1 cellular context compared by ENCODE assay signal in genomic region chr5:123582570-123583293, GRCh38.
TF ChIP-seq lines count a peak whose summit lies in the region.

No MANE protein-coding gene starts in this region.

TF ChIP-seq in HepG2, 621 proteins besides CTCF, POLR2A, EP300 and RAD21 (continued from another document):
- no peak for TF ChIP-seq PAXIP1 (CRISPR knock-in tag; conservative IDR thresholded peaks at IDR 0.05)
- no peak for TF ChIP-seq HMGXB4 (CRISPR knock-in tag; IDR thresholded peaks at IDR 0.05; ENCODE audit: borderline replicate concordance in 1 of 2, low read depth in 1 of 2)
- no peak for TF ChIP-seq U2AF1 (optimal IDR thresholded peaks at IDR 0.05; ENCODE audit: low read depth, low read length)
- no peak for TF ChIP-seq ZNF160 (CRISPR knock-in tag; IDR thresholded peaks at IDR 0.05)
- no peak for TF ChIP-seq ZNF552 (CRISPR knock-in tag; IDR thresholded peaks at IDR 0.05; ENCODE audit: borderline replicate concordance)
- no peak for TF ChIP-seq SMARCE1 (IDR thresholded peaks at IDR 0.05; ENCODE audit: borderline replicate concordance)
- TF ChIP-seq ZNF878 (CRISPR knock-in tag; IDR thresholded peaks at IDR 0.05), result no peak
- no peak for TF ChIP-seq ZHX2 (IDR thresholded peaks at IDR 0.05; ENCODE audit: low read depth)
- no peak for TF ChIP-seq ZHX2 (CRISPR knock-in tag; IDR thresholded peaks at IDR 0.05; ENCODE audit: borderline replicate concordance)
- TF ChIP-seq TAF15 (IDR thresholded peaks at IDR 0.05; ENCODE audit: low read depth, low read length, poor library complexity, severe bottlenecking), result no peak
- no peak for TF ChIP-seq ARID2 (CRISPR knock-in tag; IDR thresholded peaks at IDR 0.05; ENCODE audit: borderline replicate concordance)
- TF ChIP-seq ZBTB10 (CRISPR knock-in tag; IDR thresholded peaks at IDR 0.05; ENCODE audit: borderline replicate concordance), result no peak
- no peak for TF ChIP-seq SATB2 (CRISPR knock-in tag; IDR thresholded peaks at IDR 0.05)
- TF ChIP-seq ETV6 (CRISPR knock-in tag; conservative IDR thresholded peaks at IDR 0.05), result no peak
